ENCODE assay signal across 1 cellular context in genomic region chr1:158434755-158435154, GRCh38.
TF ChIP-seq lines count a peak whose summit lies in the region.

No MANE protein-coding gene starts in this region.

TF ChIP-seq in GM23338, 12 proteins besides CTCF, POLR2A, EP300 and RAD21 (continued from another document):
- TF ChIP-seq ZNF462 (CRISPR knock-in tag; IDR thresholded peaks at IDR 0.05) (no peak), JUNB (IDR thresholded peaks at IDR 0.05; ENCODE audit: unreplicated experiment) (no peak), REST (IDR thresholded peaks at IDR 0.05; ENCODE audit: unreplicated experiment) (no peak), ZNF114 (CRISPR knock-in tag; IDR thresholded peaks at IDR 0.05) (no peak), EZH2phosphoT487 (IDR thresholded peaks at IDR 0.05; ENCODE audit: unreplicated experiment) (no peak), CREB1 (CRISPR knock-in tag; IDR thresholded peaks at IDR 0.05; ENCODE audit: low read depth) (no peak), POLR2AphosphoS5 (IDR thresholded peaks at IDR 0.05; ENCODE audit: low read depth) (no peak)
